ENCODE assay signal across 1 cellular context in the genomic region with DNA sequence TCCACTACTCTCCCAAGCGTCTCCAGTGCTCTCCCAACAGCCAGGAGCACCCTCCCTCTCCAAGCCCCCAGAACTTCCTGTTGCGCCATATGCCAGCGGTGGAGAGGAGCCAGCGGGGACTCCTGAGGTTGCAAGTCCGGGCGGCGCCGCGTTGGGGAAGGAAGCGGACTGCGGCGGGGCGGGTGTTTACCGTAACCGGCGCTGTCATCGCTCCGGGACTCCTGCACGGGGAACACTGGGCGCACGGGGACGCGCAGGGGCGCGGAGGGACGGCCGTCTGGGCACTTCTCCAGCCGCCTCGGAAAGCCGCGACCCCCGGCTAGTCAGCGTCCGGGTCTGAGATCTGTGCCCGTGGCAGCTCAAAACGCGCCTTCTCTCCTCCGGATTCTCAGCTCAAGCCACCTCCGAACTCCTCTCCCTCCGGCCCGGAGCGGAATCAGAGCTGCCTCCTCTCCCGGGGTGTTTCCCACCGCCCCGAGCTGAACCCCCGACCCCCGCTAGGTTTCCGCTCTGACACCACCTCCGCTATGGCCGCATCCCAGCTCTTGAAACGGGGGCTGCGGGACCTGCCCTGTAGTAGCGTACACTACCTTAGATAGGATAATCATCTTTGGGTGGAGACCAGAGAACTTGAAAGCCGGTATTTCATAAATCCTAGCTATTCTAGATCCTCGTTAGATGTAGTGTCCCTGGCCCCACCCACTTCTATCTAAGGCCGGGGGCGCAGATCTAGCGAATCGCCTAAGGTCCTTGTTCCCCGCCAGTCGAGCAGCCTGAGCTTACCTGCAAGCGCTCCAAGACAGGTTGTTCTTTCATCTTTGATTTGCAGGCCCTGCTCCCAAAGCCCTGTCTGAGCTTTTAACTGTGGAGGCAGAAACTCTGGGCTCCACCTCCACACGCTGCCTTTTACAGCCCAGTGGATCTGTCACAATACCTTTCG.
TF ChIP-seq lines count a peak whose summit lies in the region.

A gene with protein sequence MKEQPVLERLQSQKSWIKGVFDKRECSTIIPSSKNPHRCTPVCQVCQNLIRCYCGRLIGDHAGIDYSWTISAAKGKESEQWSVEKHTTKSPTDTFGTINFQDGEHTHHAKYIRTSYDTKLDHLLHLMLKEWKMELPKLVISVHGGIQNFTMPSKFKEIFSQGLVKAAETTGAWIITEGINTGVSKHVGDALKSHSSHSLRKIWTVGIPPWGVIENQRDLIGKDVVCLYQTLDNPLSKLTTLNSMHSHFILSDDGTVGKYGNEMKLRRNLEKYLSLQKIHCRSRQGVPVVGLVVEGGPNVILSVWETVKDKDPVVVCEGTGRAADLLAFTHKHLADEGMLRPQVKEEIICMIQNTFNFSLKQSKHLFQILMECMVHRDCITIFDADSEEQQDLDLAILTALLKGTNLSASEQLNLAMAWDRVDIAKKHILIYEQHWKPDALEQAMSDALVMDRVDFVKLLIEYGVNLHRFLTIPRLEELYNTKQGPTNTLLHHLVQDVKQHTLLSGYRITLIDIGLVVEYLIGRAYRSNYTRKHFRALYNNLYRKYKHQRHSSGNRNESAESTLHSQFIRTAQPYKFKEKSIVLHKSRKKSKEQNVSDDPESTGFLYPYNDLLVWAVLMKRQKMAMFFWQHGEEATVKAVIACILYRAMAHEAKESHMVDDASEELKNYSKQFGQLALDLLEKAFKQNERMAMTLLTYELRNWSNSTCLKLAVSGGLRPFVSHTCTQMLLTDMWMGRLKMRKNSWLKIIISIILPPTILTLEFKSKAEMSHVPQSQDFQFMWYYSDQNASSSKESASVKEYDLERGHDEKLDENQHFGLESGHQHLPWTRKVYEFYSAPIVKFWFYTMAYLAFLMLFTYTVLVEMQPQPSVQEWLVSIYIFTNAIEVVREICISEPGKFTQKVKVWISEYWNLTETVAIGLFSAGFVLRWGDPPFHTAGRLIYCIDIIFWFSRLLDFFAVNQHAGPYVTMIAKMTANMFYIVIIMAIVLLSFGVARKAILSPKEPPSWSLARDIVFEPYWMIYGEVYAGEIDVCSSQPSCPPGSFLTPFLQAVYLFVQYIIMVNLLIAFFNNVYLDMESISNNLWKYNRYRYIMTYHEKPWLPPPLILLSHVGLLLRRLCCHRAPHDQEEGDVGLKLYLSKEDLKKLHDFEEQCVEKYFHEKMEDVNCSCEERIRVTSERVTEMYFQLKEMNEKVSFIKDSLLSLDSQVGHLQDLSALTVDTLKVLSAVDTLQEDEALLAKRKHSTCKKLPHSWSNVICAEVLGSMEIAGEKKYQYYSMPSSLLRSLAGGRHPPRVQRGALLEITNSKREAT (N-terminal part only) (minus strand): TSS at position 881 of the 940 bp plus-strand sequence. CDS start 65 bp downstream, at position 816.

TF ChIP-seq in HepG2, 621 proteins besides CTCF, POLR2A, EP300 and RAD21 (continued from another document and continues in another):
- no peak for TF ChIP-seq KLF12 (CRISPR knock-in tag; IDR thresholded peaks at IDR 0.05; ENCODE audit: borderline replicate concordance)
- TF ChIP-seq, protein P1, sequence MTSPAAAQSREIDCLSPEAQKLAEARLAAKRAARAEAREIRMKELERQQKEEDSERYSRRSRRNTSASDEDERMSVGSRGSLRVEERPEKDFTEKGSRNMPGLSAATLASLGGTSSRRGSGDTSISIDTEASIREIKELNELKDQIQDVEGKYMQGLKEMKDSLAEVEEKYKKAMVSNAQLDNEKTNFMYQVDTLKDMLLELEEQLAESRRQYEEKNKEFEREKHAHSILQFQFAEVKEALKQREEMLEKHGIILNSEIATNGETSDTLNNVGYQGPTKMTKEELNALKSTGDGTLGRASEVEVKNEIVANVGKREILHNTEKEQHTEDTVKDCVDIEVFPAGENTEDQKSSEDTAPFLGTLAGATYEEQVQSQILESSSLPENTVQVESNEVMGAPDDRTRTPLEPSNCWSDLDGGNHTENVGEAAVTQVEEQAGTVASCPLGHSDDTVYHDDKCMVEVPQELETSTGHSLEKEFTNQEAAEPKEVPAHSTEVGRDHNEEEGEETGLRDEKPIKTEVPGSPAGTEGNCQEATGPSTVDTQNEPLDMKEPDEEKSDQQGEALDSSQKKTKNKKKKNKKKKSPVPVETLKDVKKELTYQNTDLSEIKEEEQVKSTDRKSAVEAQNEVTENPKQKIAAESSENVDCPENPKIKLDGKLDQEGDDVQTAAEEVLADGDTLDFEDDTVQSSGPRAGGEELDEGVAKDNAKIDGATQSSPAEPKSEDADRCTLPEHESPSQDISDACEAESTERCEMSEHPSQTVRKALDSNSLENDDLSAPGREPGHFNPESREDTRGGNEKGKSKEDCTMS (CRISPR knock-in tag; conservative IDR thresholded peaks at IDR 0.05) = no peak
- TF ChIP-seq, protein P2, sequence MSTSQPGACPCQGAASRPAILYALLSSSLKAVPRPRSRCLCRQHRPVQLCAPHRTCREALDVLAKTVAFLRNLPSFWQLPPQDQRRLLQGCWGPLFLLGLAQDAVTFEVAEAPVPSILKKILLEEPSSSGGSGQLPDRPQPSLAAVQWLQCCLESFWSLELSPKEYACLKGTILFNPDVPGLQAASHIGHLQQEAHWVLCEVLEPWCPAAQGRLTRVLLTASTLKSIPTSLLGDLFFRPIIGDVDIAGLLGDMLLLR (CRISPR knock-in tag; IDR thresholded peaks at IDR 0.05) = no peak
- no peak for TF ChIP-seq ARHGAP35 (CRISPR knock-in tag; IDR thresholded peaks at IDR 0.05; ENCODE audit: borderline replicate concordance)
- TF ChIP-seq SNAI1 (CRISPR knock-in tag; IDR thresholded peaks at IDR 0.05; ENCODE audit: borderline replicate concordance) = no peak
- TF ChIP-seq NR2C2 (CRISPR knock-in tag; IDR thresholded peaks at IDR 0.05; ENCODE audit: borderline replicate concordance) = 0 out of 2 replicates have a peak, but pooled peaks have one; percentile 20
- TF ChIP-seq ZNF776 (CRISPR knock-in tag; IDR thresholded peaks at IDR 0.05) = no peak
- TF ChIP-seq ZBTB21 (CRISPR knock-in tag; IDR thresholded peaks at IDR 0.05) = no peak
- no peak for TF ChIP-seq CBX2 (IDR thresholded peaks at IDR 0.05; ENCODE audit: low read depth, low read length)
- no peak for TF ChIP-seq CBX2 (CRISPR knock-in tag; IDR thresholded peaks at IDR 0.05; ENCODE audit: low read depth)
- no peak for TF ChIP-seq MEIS1 (CRISPR knock-in tag; IDR thresholded peaks at IDR 0.05; ENCODE audit: borderline replicate concordance)
- TF ChIP-seq, protein P3, sequence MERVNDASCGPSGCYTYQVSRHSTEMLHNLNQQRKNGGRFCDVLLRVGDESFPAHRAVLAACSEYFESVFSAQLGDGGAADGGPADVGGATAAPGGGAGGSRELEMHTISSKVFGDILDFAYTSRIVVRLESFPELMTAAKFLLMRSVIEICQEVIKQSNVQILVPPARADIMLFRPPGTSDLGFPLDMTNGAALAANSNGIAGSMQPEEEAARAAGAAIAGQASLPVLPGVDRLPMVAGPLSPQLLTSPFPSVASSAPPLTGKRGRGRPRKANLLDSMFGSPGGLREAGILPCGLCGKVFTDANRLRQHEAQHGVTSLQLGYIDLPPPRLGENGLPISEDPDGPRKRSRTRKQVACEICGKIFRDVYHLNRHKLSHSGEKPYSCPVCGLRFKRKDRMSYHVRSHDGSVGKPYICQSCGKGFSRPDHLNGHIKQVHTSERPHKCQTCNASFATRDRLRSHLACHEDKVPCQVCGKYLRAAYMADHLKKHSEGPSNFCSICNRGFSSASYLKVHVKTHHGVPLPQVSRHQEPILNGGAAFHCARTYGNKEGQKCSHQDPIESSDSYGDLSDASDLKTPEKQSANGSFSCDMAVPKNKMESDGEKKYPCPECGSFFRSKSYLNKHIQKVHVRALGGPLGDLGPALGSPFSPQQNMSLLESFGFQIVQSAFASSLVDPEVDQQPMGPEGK (CRISPR knock-in tag; IDR thresholded peaks at IDR 0.05) = peak; percentile 92
- no peak for TF ChIP-seq HNRNPK (IDR thresholded peaks at IDR 0.05; ENCODE audit: low read depth, low read length, poor library complexity, severe bottlenecking)
- TF ChIP-seq, protein P4, sequence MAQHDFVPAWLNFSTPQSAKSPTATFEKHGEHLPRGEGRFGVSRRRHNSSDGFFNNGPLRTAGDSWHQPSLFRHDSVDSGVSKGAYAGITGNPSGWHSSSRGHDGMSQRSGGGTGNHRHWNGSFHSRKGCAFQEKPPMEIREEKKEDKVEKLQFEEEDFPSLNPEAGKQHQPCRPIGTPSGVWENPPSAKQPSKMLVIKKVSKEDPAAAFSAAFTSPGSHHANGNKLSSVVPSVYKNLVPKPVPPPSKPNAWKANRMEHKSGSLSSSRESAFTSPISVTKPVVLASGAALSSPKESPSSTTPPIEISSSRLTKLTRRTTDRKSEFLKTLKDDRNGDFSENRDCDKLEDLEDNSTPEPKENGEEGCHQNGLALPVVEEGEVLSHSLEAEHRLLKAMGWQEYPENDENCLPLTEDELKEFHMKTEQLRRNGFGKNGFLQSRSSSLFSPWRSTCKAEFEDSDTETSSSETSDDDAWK (CRISPR knock-in tag; IDR thresholded peaks at IDR 0.05) = no peak
- no peak for TF ChIP-seq HHEX (CRISPR knock-in tag; IDR thresholded peaks at IDR 0.05)
- peak; percentile 87 for TF ChIP-seq ETV5 (CRISPR knock-in tag; IDR thresholded peaks at IDR 0.05; ENCODE audit: borderline replicate concordance)
- no peak for TF ChIP-seq ZNF44 (CRISPR knock-in tag; IDR thresholded peaks at IDR 0.05)
- TF ChIP-seq NFE2L1 (CRISPR knock-in tag; IDR thresholded peaks at IDR 0.05; ENCODE audit: borderline replicate concordance) = no peak
- TF ChIP-seq HNF4G (IDR thresholded peaks at IDR 0.05; ENCODE audit: borderline replicate concordance, low read depth, low read length) = no peak
- TF ChIP-seq HNF4G (CRISPR knock-in tag; IDR thresholded peaks at IDR 0.05; ENCODE audit: borderline replicate concordance, low read depth) = no peak
- TF ChIP-seq ZNF558 (CRISPR knock-in tag; IDR thresholded peaks at IDR 0.05; ENCODE audit: borderline replicate concordance) = no peak
- TF ChIP-seq, protein P5, sequence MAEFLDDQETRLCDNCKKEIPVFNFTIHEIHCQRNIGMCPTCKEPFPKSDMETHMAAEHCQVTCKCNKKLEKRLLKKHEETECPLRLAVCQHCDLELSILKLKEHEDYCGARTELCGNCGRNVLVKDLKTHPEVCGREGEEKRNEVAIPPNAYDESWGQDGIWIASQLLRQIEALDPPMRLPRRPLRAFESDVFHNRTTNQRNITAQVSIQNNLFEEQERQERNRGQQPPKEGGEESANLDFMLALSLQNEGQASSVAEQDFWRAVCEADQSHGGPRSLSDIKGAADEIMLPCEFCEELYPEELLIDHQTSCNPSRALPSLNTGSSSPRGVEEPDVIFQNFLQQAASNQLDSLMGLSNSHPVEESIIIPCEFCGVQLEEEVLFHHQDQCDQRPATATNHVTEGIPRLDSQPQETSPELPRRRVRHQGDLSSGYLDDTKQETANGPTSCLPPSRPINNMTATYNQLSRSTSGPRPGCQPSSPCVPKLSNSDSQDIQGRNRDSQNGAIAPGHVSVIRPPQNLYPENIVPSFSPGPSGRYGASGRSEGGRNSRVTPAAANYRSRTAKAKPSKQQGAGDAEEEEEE (CRISPR knock-in tag; IDR thresholded peaks at IDR 0.05; ENCODE audit: borderline replicate concordance) = no peak
- TF ChIP-seq, protein P6, sequence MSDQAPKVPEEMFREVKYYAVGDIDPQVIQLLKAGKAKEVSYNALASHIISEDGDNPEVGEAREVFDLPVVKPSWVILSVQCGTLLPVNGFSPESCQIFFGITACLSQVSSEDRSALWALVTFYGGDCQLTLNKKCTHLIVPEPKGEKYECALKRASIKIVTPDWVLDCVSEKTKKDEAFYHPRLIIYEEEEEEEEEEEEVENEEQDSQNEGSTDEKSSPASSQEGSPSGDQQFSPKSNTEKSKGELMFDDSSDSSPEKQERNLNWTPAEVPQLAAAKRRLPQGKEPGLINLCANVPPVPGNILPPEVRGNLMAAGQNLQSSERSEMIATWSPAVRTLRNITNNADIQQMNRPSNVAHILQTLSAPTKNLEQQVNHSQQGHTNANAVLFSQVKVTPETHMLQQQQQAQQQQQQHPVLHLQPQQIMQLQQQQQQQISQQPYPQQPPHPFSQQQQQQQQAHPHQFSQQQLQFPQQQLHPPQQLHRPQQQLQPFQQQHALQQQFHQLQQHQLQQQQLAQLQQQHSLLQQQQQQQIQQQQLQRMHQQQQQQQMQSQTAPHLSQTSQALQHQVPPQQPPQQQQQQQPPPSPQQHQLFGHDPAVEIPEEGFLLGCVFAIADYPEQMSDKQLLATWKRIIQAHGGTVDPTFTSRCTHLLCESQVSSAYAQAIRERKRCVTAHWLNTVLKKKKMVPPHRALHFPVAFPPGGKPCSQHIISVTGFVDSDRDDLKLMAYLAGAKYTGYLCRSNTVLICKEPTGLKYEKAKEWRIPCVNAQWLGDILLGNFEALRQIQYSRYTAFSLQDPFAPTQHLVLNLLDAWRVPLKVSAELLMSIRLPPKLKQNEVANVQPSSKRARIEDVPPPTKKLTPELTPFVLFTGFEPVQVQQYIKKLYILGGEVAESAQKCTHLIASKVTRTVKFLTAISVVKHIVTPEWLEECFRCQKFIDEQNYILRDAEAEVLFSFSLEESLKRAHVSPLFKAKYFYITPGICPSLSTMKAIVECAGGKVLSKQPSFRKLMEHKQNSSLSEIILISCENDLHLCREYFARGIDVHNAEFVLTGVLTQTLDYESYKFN (CRISPR knock-in tag; conservative IDR thresholded peaks at IDR 0.05) = 0 out of 2 replicates have a peak, but pooled peaks have one; percentile 17
- no peak for TF ChIP-seq TCF7 (IDR thresholded peaks at IDR 0.05; ENCODE audit: low read depth)
- TF ChIP-seq KDM5B (CRISPR knock-in tag; IDR thresholded peaks at IDR 0.05; ENCODE audit: borderline replicate concordance) = peak; percentile 27; the same call in 1 of the 2 replicates
- no peak for TF ChIP-seq ZNF225 (CRISPR knock-in tag; IDR thresholded peaks at IDR 0.05)
- TF ChIP-seq EZH2 (conservative IDR thresholded peaks at IDR 0.05; ENCODE audit: low read depth, low read length) = no peak
- no peak for TF ChIP-seq ZFP36L2 (CRISPR knock-in tag; IDR thresholded peaks at IDR 0.05)
- no peak for TF ChIP-seq THYN1 (CRISPR knock-in tag; IDR thresholded peaks at IDR 0.05; ENCODE audit: borderline replicate concordance, low read depth)
- TF ChIP-seq NFIC (IDR thresholded peaks at IDR 0.05; ENCODE audit: low read length) = no peak
- no peak for TF ChIP-seq GLI4 (CRISPR knock-in tag; IDR thresholded peaks at IDR 0.05; ENCODE audit: borderline replicate concordance)
- TF ChIP-seq, protein P7, sequence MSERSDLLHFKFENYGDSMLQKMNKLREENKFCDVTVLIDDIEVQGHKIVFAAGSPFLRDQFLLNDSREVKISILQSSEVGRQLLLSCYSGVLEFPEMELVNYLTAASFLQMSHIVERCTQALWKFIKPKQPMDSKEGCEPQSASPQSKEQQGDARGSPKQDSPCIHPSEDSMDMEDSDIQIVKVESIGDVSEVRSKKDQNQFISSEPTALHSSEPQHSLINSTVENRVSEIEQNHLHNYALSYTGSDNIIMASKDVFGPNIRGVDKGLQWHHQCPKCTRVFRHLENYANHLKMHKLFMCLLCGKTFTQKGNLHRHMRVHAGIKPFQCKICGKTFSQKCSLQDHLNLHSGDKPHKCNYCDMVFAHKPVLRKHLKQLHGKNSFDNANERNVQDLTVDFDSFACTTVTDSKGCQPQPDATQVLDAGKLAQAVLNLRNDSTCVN (CRISPR knock-in tag; IDR thresholded peaks at IDR 0.05; ENCODE audit: borderline replicate concordance) = no peak
- TF ChIP-seq, protein P8, sequence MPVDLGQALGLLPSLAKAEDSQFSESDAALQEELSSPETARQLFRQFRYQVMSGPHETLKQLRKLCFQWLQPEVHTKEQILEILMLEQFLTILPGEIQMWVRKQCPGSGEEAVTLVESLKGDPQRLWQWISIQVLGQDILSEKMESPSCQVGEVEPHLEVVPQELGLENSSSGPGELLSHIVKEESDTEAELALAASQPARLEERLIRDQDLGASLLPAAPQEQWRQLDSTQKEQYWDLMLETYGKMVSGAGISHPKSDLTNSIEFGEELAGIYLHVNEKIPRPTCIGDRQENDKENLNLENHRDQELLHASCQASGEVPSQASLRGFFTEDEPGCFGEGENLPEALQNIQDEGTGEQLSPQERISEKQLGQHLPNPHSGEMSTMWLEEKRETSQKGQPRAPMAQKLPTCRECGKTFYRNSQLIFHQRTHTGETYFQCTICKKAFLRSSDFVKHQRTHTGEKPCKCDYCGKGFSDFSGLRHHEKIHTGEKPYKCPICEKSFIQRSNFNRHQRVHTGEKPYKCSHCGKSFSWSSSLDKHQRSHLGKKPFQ (CRISPR knock-in tag; IDR thresholded peaks at IDR 0.05; ENCODE audit: insufficient replicate concordance) = no peak
